1 cellular context compared by ENCODE assay signal in the genomic region with DNA sequence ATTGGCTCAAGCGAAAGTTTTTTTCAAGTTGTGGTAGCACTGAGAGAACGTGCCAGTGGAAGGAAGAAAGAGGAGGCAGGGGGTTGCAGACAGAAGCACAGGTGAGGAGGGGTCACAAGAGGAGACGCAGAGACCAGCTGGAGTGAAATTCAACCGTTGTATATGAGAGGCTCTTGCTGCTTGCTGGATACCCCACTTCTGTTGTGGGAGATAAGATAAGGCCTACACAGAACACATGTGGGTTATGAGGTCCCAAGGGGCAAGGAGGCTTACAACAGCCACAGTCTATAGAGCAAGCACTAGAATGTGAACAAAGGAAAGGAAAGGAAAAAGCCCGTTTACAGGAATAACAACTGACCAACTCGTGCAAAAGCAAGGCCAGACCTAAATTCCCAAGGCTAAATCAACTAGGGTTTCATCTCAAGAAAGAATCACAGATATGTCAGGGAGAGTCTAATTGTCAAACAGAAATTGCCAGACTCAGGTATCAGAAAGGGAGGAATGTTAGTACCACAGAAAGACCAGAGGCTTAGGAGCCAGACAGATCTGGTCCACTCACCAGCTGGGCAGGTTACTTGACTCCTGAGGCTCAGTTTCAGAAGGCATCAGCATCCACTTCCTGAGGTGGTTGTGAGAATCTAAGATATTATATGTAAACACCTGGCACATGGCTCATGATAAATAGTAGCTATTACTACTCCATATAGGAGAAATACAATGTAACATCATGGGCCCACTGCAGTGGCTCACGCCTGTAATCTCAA.
TF ChIP-seq lines count a peak whose summit lies in the region.

No MANE protein-coding gene starts in this region.

TF ChIP-seq in WTC11, 78 proteins besides CTCF, POLR2A, EP300 and RAD21 (continued from another document):
- TF ChIP-seq, protein P1, sequence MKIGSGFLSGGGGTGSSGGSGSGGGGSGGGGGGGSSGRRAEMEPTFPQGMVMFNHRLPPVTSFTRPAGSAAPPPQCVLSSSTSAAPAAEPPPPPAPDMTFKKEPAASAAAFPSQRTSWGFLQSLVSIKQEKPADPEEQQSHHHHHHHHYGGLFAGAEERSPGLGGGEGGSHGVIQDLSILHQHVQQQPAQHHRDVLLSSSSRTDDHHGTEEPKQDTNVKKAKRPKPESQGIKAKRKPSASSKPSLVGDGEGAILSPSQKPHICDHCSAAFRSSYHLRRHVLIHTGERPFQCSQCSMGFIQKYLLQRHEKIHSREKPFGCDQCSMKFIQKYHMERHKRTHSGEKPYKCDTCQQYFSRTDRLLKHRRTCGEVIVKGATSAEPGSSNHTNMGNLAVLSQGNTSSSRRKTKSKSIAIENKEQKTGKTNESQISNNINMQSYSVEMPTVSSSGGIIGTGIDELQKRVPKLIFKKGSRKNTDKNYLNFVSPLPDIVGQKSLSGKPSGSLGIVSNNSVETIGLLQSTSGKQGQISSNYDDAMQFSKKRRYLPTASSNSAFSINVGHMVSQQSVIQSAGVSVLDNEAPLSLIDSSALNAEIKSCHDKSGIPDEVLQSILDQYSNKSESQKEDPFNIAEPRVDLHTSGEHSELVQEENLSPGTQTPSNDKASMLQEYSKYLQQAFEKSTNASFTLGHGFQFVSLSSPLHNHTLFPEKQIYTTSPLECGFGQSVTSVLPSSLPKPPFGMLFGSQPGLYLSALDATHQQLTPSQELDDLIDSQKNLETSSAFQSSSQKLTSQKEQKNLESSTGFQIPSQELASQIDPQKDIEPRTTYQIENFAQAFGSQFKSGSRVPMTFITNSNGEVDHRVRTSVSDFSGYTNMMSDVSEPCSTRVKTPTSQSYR (CRISPR knock-in tag; IDR thresholded peaks at IDR 0.05): no peak
- TF ChIP-seq PRRX2 (CRISPR knock-in tag; IDR thresholded peaks at IDR 0.05): no peak
- TF ChIP-seq, protein P2, sequence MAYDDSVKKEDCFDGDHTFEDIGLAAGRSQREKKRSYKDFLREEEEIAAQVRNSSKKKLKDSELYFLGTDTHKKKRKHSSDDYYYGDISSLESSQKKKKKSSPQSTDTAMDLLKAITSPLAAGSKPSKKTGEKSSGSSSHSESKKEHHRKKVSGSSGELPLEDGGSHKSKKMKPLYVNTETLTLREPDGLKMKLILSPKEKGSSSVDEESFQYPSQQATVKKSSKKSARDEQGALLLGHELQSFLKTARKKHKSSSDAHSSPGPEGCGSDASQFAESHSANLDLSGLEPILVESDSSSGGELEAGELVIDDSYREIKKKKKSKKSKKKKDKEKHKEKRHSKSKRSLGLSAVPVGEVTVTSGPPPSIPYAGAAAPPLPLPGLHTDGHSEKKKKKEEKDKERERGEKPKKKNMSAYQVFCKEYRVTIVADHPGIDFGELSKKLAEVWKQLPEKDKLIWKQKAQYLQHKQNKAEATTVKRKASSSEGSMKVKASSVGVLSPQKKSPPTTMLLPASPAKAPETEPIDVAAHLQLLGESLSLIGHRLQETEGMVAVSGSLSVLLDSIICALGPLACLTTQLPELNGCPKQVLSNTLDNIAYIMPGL (CRISPR knock-in tag; IDR thresholded peaks at IDR 0.05): no peak
